Comparison of ENCODE assay signal across 8 cellular contexts in the genomic region with DNA sequence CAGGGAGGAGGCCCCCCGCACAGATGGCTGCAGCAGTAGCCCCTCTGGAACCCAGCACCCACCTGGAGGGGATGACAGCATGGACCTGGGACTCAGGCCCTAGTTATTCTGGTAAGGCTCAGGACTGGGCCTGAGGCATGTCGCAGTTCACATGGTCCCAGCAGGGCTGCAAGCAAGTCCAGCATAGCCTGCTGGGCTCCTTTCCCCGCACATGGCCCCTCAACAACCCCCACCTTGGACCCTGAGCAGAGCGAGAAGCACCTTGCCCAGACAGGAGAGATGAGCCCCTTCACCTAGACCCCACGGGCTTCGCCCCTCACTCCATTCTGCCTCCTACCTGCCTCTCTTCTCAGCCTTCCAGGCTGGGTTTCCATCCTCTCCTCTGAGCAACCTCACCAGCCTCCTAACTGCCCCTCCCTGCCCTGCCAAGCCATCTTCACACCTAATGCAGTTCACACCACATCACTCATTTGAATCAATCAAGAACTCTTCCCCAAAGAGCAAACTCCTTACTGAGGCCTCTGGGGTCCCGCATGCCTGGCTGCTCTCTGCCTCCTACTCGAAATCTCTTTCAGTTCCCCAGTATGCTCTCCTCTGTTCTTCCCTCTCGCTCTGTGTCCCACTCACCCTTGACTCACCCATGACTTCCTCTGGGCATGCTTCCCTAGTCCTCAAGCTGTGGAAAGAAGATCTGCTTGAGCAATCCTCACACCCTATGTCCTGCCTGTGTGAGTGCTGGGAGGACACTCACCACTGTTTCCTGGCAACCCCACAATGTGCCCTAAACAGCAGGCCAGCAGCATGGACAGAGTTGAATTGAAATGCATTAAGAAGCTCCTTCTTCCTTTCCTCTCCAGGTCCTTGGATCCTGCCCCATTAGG. TPM values are rescaled to one million over a fixed set of nuclear protein-coding genes. Genes with fewer than 3 reads are reported as not detected.
DNase-seq lines count a peak whose midpoint lies in the region; ATAC-seq, FAIRE-seq and TF ChIP-seq lines count a peak whose summit lies in the region.

No MANE protein-coding gene starts in this region.

- 61 to 67% methylated on average over 8 to 9 of the region's 9 CpGs for WGBS in thyroid gland, 2 donors

- no peaks in the 10 kb centered on the region for H3K36me3 Mint-ChIP-seq in activated T-helper 2 cell treated with anti-CD3 and anti-CD28 coated beads, Interferon-gamma antibody, Interleukin-2, Interleukin-4, amounts not matched to agents 10 μg/mL and 5 μg/mL and 100 μg/mL, durations not matched to agents 14 hours and 24 hours and 36 hours (ENCODE audit: low read depth)

- DNase-seq in GM12891 (ENCODE audit: insufficient read length, low spot score): no peak
- peak; percentile 99 for DNase-seq in MV-4-11 (lab: John Stamatoyannopoulos, UW)
- peak in 1 of 2 donors; percentile 41 for DNase-seq in breast epithelium (ENCODE audit: low spot score in 2 of 2)
- DNase-seq in left lung: peak in 1 of 2 donors; percentile 85
- peak; percentile 90 to 92 for DNase-seq in thyroid gland
- DNase-seq in activated T-helper 2 cell treated with anti-CD3 and anti-CD28 coated beads, Interferon-gamma antibody, Interleukin-2, Interleukin-4, amounts not matched to agents 10 μg/mL and 5 μg/mL and 100 μg/mL, durations not matched to agents 14 hours and 24 hours and 36 hours (ENCODE audit: low spot score): no peak
- no peak for DNase-seq in uterus

- no peaks in the 10 kb centered on the region for H3K27me3 Mint-ChIP-seq in activated T-helper 2 cell treated with anti-CD3 and anti-CD28 coated beads, Interferon-gamma antibody, Interleukin-2, Interleukin-4, amounts not matched to agents 10 μg/mL and 5 μg/mL and 100 μg/mL, durations not matched to agents 14 hours and 24 hours and 36 hours (ENCODE audit: low read depth)

- H3K27ac Mint-ChIP-seq in activated T-helper 2 cell treated with anti-CD3 and anti-CD28 coated beads, Interferon-gamma antibody, Interleukin-2, Interleukin-4, amounts not matched to agents 10 μg/mL and 5 μg/mL and 100 μg/mL, durations not matched to agents 14 hours and 24 hours and 36 hours: no peak overlapping the region

- H3K4me1 Mint-ChIP-seq in activated T-helper 2 cell treated with anti-CD3 and anti-CD28 coated beads, Interferon-gamma antibody, Interleukin-2, Interleukin-4, amounts not matched to agents 10 μg/mL and 5 μg/mL and 100 μg/mL, durations not matched to agents 14 hours and 24 hours and 36 hours (ENCODE audit: low read depth): peaks cover 26% of the 10 kb centered on the region

- H3K9me3 Mint-ChIP-seq in activated T-helper 2 cell treated with anti-CD3 and anti-CD28 coated beads, Interferon-gamma antibody, Interleukin-2, Interleukin-4, amounts not matched to agents 10 μg/mL and 5 μg/mL and 100 μg/mL, durations not matched to agents 14 hours and 24 hours and 36 hours: no peaks in the 10 kb centered on the region

- H3K27ac ChIP-seq in breast epithelium (peak overlapping the region; percentile 48 to 74), left lung (peak overlapping the region; percentile 79 to 96), thyroid gland (peak overlapping the region; percentile 74 to 89 (median 86)), uterus (no peak overlapping the region)

- no peak overlapping the region for H3K4me3 Mint-ChIP-seq in activated T-helper 2 cell treated with anti-CD3 and anti-CD28 coated beads, Interferon-gamma antibody, Interleukin-2, Interleukin-4, amounts not matched to agents 10 μg/mL and 5 μg/mL and 100 μg/mL, durations not matched to agents 14 hours and 24 hours and 36 hours (ENCODE audit: low read depth)

- intact Hi-C loops in breast epithelium (cut with DNase I; ENCODE audit: low total_unique reads): no loop called here
- intact Hi-C loops in left lung (cut with DNase I): no loop called here
- intact Hi-C loops in thyroid gland (cut with DNase I): no loop called here
- intact Hi-C loops in activated T-helper 2 cell treated with anti-CD3 and anti-CD28 coated beads, Interferon-gamma antibody, Interleukin-2, Interleukin-4, amounts not matched to agents 10 μg/mL and 5 μg/mL and 100 μg/mL, durations not matched to agents 14 hours and 24 hours and 36 hours (cut with micrococcal nuclease): loop anchor here (10.0 kb wide), 1 partner anchor 222 kb away; a partner anchor contains a TSS
- intact Hi-C loops in uterus (cut with DNase I; ENCODE audit: low total_unique reads): no loop called here

- TF ChIP-seq POLR2A in GM12891 (IDR thresholded peaks at IDR 0.05; ENCODE audit: low read depth, low read length): no peak
- no peak for TF ChIP-seq POLR2A in breast epithelium (IDR thresholded peaks at IDR 0.05)
- peak in 1 of 2 donors; percentile 24 for TF ChIP-seq POLR2A in thyroid gland (IDR thresholded peaks at IDR 0.05)
- no peak for TF ChIP-seq POLR2A in uterus (IDR thresholded peaks at IDR 0.05)

- peak; percentile 80 for ATAC-seq in left lung
- ATAC-seq in GM19467 (IDR thresholded peaks at IDR 0.05; ENCODE audit: unreplicated experiment): no peak

- H3K4me3 ChIP-seq in breast epithelium (peak overlapping the region in 1 of 3 donors; percentile 3), left lung (peak overlapping the region in 1 of 2 donors; percentile 27), thyroid gland (replicated peaks in 1 of 3) (no peak overlapping the region), uterus (no peak overlapping the region)

- H3K27me3 ChIP-seq in breast epithelium (no peaks in the 10 kb centered on the region), left lung (no peaks in the 10 kb centered on the region), thyroid gland (no peaks in the 10 kb centered on the region), uterus (no peaks in the 10 kb centered on the region)

- TF ChIP-seq CTCF in breast epithelium (IDR thresholded peaks at IDR 0.05): no peak
- TF ChIP-seq CTCF in left lung (IDR thresholded peaks at IDR 0.05): no peak
- peak in 1 of 6 experiments; percentile 10 for TF ChIP-seq CTCF in thyroid gland (IDR thresholded peaks at IDR 0.05)
- TF ChIP-seq CTCF in uterus (IDR thresholded peaks at IDR 0.05): no peak

- no peaks in the 10 kb centered on the region for H3K36me3 ChIP-seq in breast epithelium
- H3K36me3 ChIP-seq in left lung: no peaks in the 10 kb centered on the region
- H3K36me3 ChIP-seq in thyroid gland: no peaks in the 10 kb centered on the region
- no peaks in the 10 kb centered on the region for H3K36me3 ChIP-seq in uterus

- FAIRE-seq in GM12891 (lab: Jason Lieb, UNC): peak; percentile 31

- H3K9me3 ChIP-seq in breast epithelium: no peaks in the 10 kb centered on the region
- no peaks in the 10 kb centered on the region for H3K9me3 ChIP-seq in left lung
- H3K9me3 ChIP-seq in thyroid gland: no peaks in the 10 kb centered on the region
- H3K9me3 ChIP-seq in uterus: no peaks in the 10 kb centered on the region

- H3K4me1 ChIP-seq in breast epithelium: no peaks in the 10 kb centered on the region
- H3K4me1 ChIP-seq in left lung: peaks cover 6 to 64% of the 10 kb centered on the region in 2 donors
- peaks cover 18 to 32% of the 10 kb centered on the region in 2 donors for H3K4me1 ChIP-seq in thyroid gland
- no peaks in the 10 kb centered on the region for H3K4me1 ChIP-seq in uterus

TF ChIP-seq in GM12891, 5 proteins besides CTCF, POLR2A, EP300 and RAD21:
- TF ChIP-seq PAX5 (IDR thresholded peaks at IDR 0.05; ENCODE audit: insufficient read depth, low read length, severe bottlenecking) (peak; percentile 20), POU2F2 (IDR thresholded peaks at IDR 0.05; ENCODE audit: low read depth, low read length) (peak; percentile 57; the same call in 1 of the 2 replicates), TAF1 (IDR thresholded peaks at IDR 0.05; ENCODE audit: low read depth, low read length) (no peak), POLR2AphosphoS5 (IDR thresholded peaks at IDR 0.05; ENCODE audit: low read depth, low read length) (no peak), SPI1 (IDR thresholded peaks at IDR 0.05; ENCODE audit: low read depth, low read length) (peak; percentile 93)

RNA-seq across cellular contexts. Expression of a gene that starts 9.4 kb away (rescaled TPM):
- polyA plus RNA-seq in GM12891 (2012; ENCODE audit: low read depth, missing spikeins): 38.9 TPM
- total RNA-seq in breast epithelium (10 to 100 TPM; 22.0 to 52.0 (median 25.6) TPM), left lung (100 to 1,000 TPM in 1 of 2 donors, 10 to 100 TPM in 1; 33.7 to 110 TPM), thyroid gland (10 to 100 TPM; 20.1 to 36.0 (median 25.0) TPM), uterus (10 to 100 TPM in 2 of 4 donors, 1 to 10 TPM in 2; 5.1 to 28.9 (median 15.8) TPM)
- 25.1 and 29.1 TPM in 2 replicates for total RNA-seq in activated T-helper 2 cell treated with anti-CD3 and anti-CD28 coated beads, Interferon-gamma antibody, Interleukin-2, Interleukin-4, amounts not matched to agents 10 μg/mL and 5 μg/mL and 100 μg/mL, durations not matched to agents 14 hours and 24 hours and 36 hours

RNA-seq across cellular contexts. Expression of a gene that starts 32.3 kb away (rescaled TPM):
- polyA plus RNA-seq in GM12891 (2012; ENCODE audit: low read depth, missing spikeins): 31.4 TPM
- total RNA-seq in breast epithelium: 10 to 100 TPM; 36.1 to 43.5 (median 37.9) TPM
- total RNA-seq in left lung: 10 to 100 TPM; 31.1 to 34.4 TPM
- total RNA-seq in thyroid gland: 10 to 100 TPM; 29.2 to 34.8 (median 33.1) TPM
- 67.3 and 71.8 TPM in 2 replicates for total RNA-seq in activated T-helper 2 cell treated with anti-CD3 and anti-CD28 coated beads, Interferon-gamma antibody, Interleukin-2, Interleukin-4, amounts not matched to agents 10 μg/mL and 5 μg/mL and 100 μg/mL, durations not matched to agents 14 hours and 24 hours and 36 hours
- 10 to 100 TPM; 32.3 to 57.5 (median 43.6) TPM for total RNA-seq in uterus

RNA-seq across cellular contexts. Expression of a gene that starts 51.5 kb away (rescaled TPM):
- polyA plus RNA-seq in GM12891 (2012; ENCODE audit: low read depth, missing spikeins): 71.9 TPM
- total RNA-seq in breast epithelium (10 to 100 TPM; 35.8 to 42.3 (median 39.0) TPM), left lung (10 to 100 TPM; 21.1 to 29.8 TPM), thyroid gland (10 to 100 TPM; 42.4 to 70.5 (median 60.4) TPM), uterus (10 to 100 TPM in 3 of 4 donors, 1 to 10 TPM in 1; 5.6 to 50.9 (median 34.1) TPM)
- total RNA-seq in activated T-helper 2 cell treated with anti-CD3 and anti-CD28 coated beads, Interferon-gamma antibody, Interleukin-2, Interleukin-4, amounts not matched to agents 10 μg/mL and 5 μg/mL and 100 μg/mL, durations not matched to agents 14 hours and 24 hours and 36 hours: 80.7 and 80.8 TPM in 2 replicates

Comparison
In these comparisons a context has a peak if more than half of its experiments do, and no peak if none do; other contexts are left out.
1. DNase-seq: peak in MV-4-11 (single experiment) and thyroid gland (2 of 2); none in GM12891 (single experiment), activated T-helper 2 cell treated with anti-CD3 and anti-CD28 coated beads, Interferon-gamma antibody, Interleukin-2, Interleukin-4, amounts not matched to agents 10 μg/mL and 5 μg/mL and 100 μg/mL, durations not matched to agents 14 hours and 24 hours and 36 hours (single experiment) and uterus (0 of 2).
2. H3K27ac ChIP-seq: peak in breast epithelium (2 of 2), left lung (2 of 2) and thyroid gland (3 of 3); none in uterus (0 of 2).